ENCODE assay signal across 20 cellular contexts in the genomic region with DNA sequence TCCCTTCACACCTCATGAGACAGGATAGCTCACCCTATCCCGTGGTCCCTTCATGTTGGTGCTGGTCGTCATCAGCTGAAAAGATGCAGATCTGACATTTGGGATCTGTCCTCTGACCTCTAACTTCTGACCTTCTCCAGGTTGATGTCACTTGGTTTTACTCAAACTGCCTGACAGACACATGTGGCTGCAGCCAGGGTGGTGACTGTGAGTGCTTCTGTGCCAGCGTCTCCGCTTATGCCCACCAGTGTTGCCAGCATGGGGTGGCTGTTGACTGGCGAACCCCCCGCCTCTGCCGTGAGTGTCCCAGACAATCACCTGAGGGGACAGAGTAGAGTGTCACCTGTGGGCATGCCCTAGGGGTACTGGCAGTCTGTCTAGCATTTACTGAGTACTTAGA. TPM values are rescaled to one million over a fixed set of nuclear protein-coding genes. Genes with fewer than 3 reads are reported as not detected.
"Had no signal": no experiment of that assay in that cellular context is flagged by ENCODE, and none has a peak within 500 bp of the region (broad histone marks: within the 10 kb centered on the region; RNA-seq: fewer than 3 reads in every experiment).

No MANE protein-coding gene starts in this region.

- H3K4me1 Mint-ChIP-seq: activated naive CD8-positive, alpha-beta T cell treated with anti-CD3 and anti-CD28 coated beads, Interleukin-2, amount 10 ng/mL, durations not matched to agents 7 days and 5 days; central memory CD8-positive, alpha-beta T cell had no signal

- ATAC-seq: activated CD4-positive, CD25-positive, alpha-beta regulatory T cell treated with anti-CD3 and anti-CD28 coated beads, Interleukin-2, amount 50 U/mL, for 24 hours; activated T-cell treated with anti-CD3 and anti-CD28 coated beads, Interleukin-2, amount 50 U/mL, for 72 hours; lower lobe of right lung; psoas muscle; SK-N-SH treated with all-trans-retinoic acid at 6 μM for 48 hours; stimulated activated naive CD8-positive, alpha-beta T cell treated with anti-CD3 and anti-CD28 coated beads, Interleukin-15, Interleukin-2, amounts not matched to agents 100 U/mL and 50 U/mL, for 24 hours had no signal

- H3K27ac Mint-ChIP-seq: activated naive CD8-positive, alpha-beta T cell treated with anti-CD3 and anti-CD28 coated beads, Interleukin-2, amount 10 ng/mL, durations not matched to agents 7 days and 5 days; activated T-cell treated with anti-CD3 and anti-CD28 coated beads, Interleukin-2, amount 50 U/mL, for 72 hours had no signal

- DNase-seq: activated CD4-positive, alpha-beta T cell treated with anti-CD3 and anti-CD28 coated beads, Interleukin-2, amount 50 U/mL, for 1 hour; activated naive CD4-positive, alpha-beta T cell; activated naive CD8-positive, alpha-beta T cell treated with anti-CD3 and anti-CD28 coated beads, Interleukin-2, amount 10 ng/mL, durations not matched to agents 7 days and 5 days; activated T-cell treated with anti-CD3 and anti-CD28 coated beads, Interleukin-2, amount 50 U/mL, for 72 hours; brain microvascular endothelial cell; effector CD8-positive, alpha-beta T cell; foreskin melanocyte; lower lobe of right lung; nephron progenitor cell; stimulated activated CD4-positive, alpha-beta T cell treated with anti-CD3 and anti-CD28 coated beads, Interleukin-4, amount 100 ng/mL, for 1 hour; stimulated activated naive CD8-positive, alpha-beta T cell treated with anti-CD3 and anti-CD28 coated beads, Interleukin-15, Interleukin-2, amounts not matched to agents 100 U/mL and 50 U/mL, for 24 hours; T-helper 1 cell; T1000 had no signal

- H3K27me3 ChIP-seq: brain microvascular endothelial cell, uterus had no signal

- H3K27ac ChIP-seq: brain microvascular endothelial cell, lower lobe of right lung, psoas muscle, uterus had no signal

- H3K27me3 Mint-ChIP-seq: activated naive CD8-positive, alpha-beta T cell treated with anti-CD3 and anti-CD28 coated beads, Interleukin-2, amount 10 ng/mL, durations not matched to agents 7 days and 5 days had no signal

- H3K36me3 ChIP-seq: brain microvascular endothelial cell, lower lobe of right lung, uterus had no signal

- H3K9me3 Mint-ChIP-seq: activated naive CD8-positive, alpha-beta T cell treated with anti-CD3 and anti-CD28 coated beads, Interleukin-2, amount 10 ng/mL, durations not matched to agents 7 days and 5 days; activated T-cell treated with anti-CD3 and anti-CD28 coated beads, Interleukin-2, amount 50 U/mL, for 72 hours; central memory CD8-positive, alpha-beta T cell had no signal

- H3K36me3 Mint-ChIP-seq: activated naive CD8-positive, alpha-beta T cell treated with anti-CD3 and anti-CD28 coated beads, Interleukin-2, amount 10 ng/mL, durations not matched to agents 7 days and 5 days had no signal

- H3K9me3 ChIP-seq: lower lobe of right lung, psoas muscle, uterus had no signal

- H3K4me3 Mint-ChIP-seq: activated naive CD8-positive, alpha-beta T cell treated with anti-CD3 and anti-CD28 coated beads, Interleukin-2, amount 10 ng/mL, durations not matched to agents 7 days and 5 days; activated T-cell treated with anti-CD3 and anti-CD28 coated beads, Interleukin-2, amount 50 U/mL, for 72 hours; central memory CD8-positive, alpha-beta T cell; nephron progenitor cell had no signal

- H3K4me3 ChIP-seq: lower lobe of right lung, psoas muscle, uterus had no signal

- H3K4me1 ChIP-seq: lower lobe of right lung, psoas muscle, uterus had no signal

RNA-seq across cellular contexts. Expression of a gene that starts 49.7 kb away (rescaled TPM):
- total RNA-seq: activated naive CD8-positive, alpha-beta T cell treated with anti-CD3 and anti-CD28 coated beads, Interleukin-2, amount 10 ng/mL, durations not matched to agents 7 days and 5 days; activated T-cell treated with anti-CD3 and anti-CD28 coated beads, Interleukin-2, amount 50 U/mL, for 72 hours; fibroblast of lung; lower lobe of right lung; omental fat pad; psoas muscle had no signal

RNA-seq across cellular contexts. Expression of a gene that starts 52.5 kb away (rescaled TPM):
- total RNA-seq: activated naive CD8-positive, alpha-beta T cell treated with anti-CD3 and anti-CD28 coated beads, Interleukin-2, amount 10 ng/mL, durations not matched to agents 7 days and 5 days; activated T-cell treated with anti-CD3 and anti-CD28 coated beads, Interleukin-2, amount 50 U/mL, for 72 hours; fibroblast of lung; psoas muscle had no signal
